7 cellular contexts compared by ENCODE assay signal in genomic region chr7:41762641-41763040, GRCh38. TPM values are rescaled to one million over a fixed set of nuclear protein-coding genes. Genes with fewer than 3 reads are reported as not detected.
"Had no signal": no experiment of that assay in that cellular context is flagged by ENCODE, and none has a peak within 500 bp of the region (broad histone marks: within the 10 kb centered on the region; RNA-seq: fewer than 3 reads in every experiment).

No MANE protein-coding gene starts in this region.

- H3K27ac Mint-ChIP-seq: H9 had no signal

- H3K4me3 ChIP-seq: GM23248, K562 had no signal

- H3K4me3 Mint-ChIP-seq: H9 had no signal

- H3K27ac ChIP-seq: GM23248 had no signal

- ATAC-seq: K562 had no signal

- DNase-seq: GM23248, H9, HCEC 1CT, IMR-90, KG1 had no signal

- H3K9ac ChIP-seq: GM23248 had no signal

- H2AFZ ChIP-seq: GM23248 had no signal

RNA-seq across cellular contexts. Expression of gene INHBA, which starts 59.8 kb away (rescaled TPM):
- total RNA-seq: HT-29 had no signal
